Comparison of ENCODE assay signal across 20 cellular contexts in the genomic region with DNA sequence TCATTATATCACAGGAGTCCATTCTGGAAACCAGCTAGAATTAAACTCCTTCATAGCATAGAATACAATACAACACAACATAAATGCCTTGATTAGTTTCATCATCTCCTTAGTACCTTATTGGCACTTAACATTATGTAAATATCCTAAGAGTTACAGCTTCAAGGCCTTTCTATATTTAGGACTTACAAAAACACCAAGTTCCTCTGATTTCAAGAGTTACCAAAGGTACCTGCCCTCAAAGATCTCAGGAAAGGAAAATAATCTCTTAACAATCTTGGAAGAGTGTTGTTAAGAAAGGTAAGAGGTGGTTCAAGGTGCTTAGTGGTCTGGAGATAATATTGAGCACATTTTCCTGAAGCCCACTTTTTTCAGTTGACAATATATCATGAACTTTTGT.
DNase-seq lines count a peak whose midpoint lies in the region; ATAC-seq and TF ChIP-seq lines count a peak whose summit lies in the region.
"Had no signal": no experiment of that assay in that cellular context is flagged by ENCODE, and none has a peak within 500 bp of the region (broad histone marks: within the 10 kb centered on the region; RNA-seq: fewer than 3 reads in every experiment).

No MANE protein-coding gene starts in this region.

- DNase-seq in cardiac muscle cell (ENCODE audit: low read depth in 1 of 2, low spot score in 1 of 2) (no peak), right cardiac atrium (no peak), lower lobe of right lung (no peak), upper lobe of right lung (no peak), NOMO-1 treated with DMSO at 0.1 percent for 48 hours (lab: John Stamatoyannopoulos, UW; ENCODE audit: unreplicated experiment) (no peak), KBM-7 (no peak)
- DNase-seq: AML-193; CD4-positive, alpha-beta T cell; CD8-positive, alpha-beta T cell; DMS 273 treated with DMSO at 0.1 percent for 48 hours; DMS153; DMS79; DND-41; EL; GDM1 had no signal

- peaks cover 25% of the 10 kb centered on the region for H3K4me1 ChIP-seq in cardiac muscle cell (ENCODE audit: low read depth)
- no peaks in the 10 kb centered on the region for H3K4me1 ChIP-seq in right cardiac atrium (ENCODE audit: control insufficient read depth, insufficient read depth, low read length)
- H3K4me1 ChIP-seq in lower lobe of right lung = no peaks in the 10 kb centered on the region
- H3K4me1 ChIP-seq in upper lobe of right lung = no peaks in the 10 kb centered on the region
- H3K4me1 ChIP-seq: A549; BLaER1 treated with 17β-estradiol and CSF1 and Interleukin-3, amounts not matched to agents 10 nM and 100 nM had no signal

- H3K27ac ChIP-seq in cardiac muscle cell = peak overlapping the region; percentile 15
- no peak overlapping the region for H3K27ac ChIP-seq in right cardiac atrium (ENCODE audit: low read length)
- no peak overlapping the region for H3K27ac ChIP-seq in lower lobe of right lung
- H3K27ac ChIP-seq in upper lobe of right lung = no peak overlapping the region
- H3K27ac ChIP-seq: 22Rv1; A549; BLaER1 treated with 17β-estradiol and CSF1 and Interleukin-3, amounts not matched to agents 10 nM and 100 nM; C4-2B had no signal

- H3K27me3 ChIP-seq in cardiac muscle cell (no peaks in the 10 kb centered on the region), right cardiac atrium (ENCODE audit: control insufficient read depth, insufficient read depth) (no peaks in the 10 kb centered on the region), lower lobe of right lung (ENCODE audit: low read depth) (no peaks in the 10 kb centered on the region), upper lobe of right lung (peaks cover 6% of the 10 kb centered on the region)
- H3K27me3 ChIP-seq: BLaER1 treated with 17β-estradiol and CSF1 and Interleukin-3, amounts not matched to agents 10 nM and 100 nM had no signal

- intact Hi-C loops in right cardiac atrium (cut with DNase I) (no loop called here), lower lobe of right lung (cut with DNase I) (no loop called here), upper lobe of right lung (cut with DNase I) (no loop called here)

- in situ Hi-C loops in KBM-7 (cut with MboI; ENCODE audit: low pct_unique_long_range_greater_than_20kb, low sequenced_read_pairs) = no loop called here

- H3K4me3 ChIP-seq in cardiac muscle cell = no peak overlapping the region
- H3K4me3 ChIP-seq in right cardiac atrium (ENCODE audit: low read length) = no peak overlapping the region
- H3K4me3 ChIP-seq in lower lobe of right lung = no peak overlapping the region
- H3K4me3 ChIP-seq in upper lobe of right lung = no peak overlapping the region
- H3K4me3 ChIP-seq: A549; BLaER1 treated with 17β-estradiol and CSF1 and Interleukin-3, amounts not matched to agents 10 nM and 100 nM; GM12878 had no signal

- TF ChIP-seq CTCF in cardiac muscle cell (IDR thresholded peaks at IDR 0.05; ENCODE audit: low read depth, low read length) = no peak
- no peak for TF ChIP-seq CTCF in lower lobe of right lung (IDR thresholded peaks at IDR 0.05)
- TF ChIP-seq CTCF in upper lobe of right lung (IDR thresholded peaks at IDR 0.05) = no peak

- no peaks in the 10 kb centered on the region for H3K36me3 ChIP-seq in cardiac muscle cell
- no peaks in the 10 kb centered on the region for H3K36me3 ChIP-seq in lower lobe of right lung
- H3K36me3 ChIP-seq in upper lobe of right lung = no peaks in the 10 kb centered on the region
- H3K36me3 ChIP-seq: BLaER1 treated with 17β-estradiol and CSF1 and Interleukin-3, amounts not matched to agents 10 nM and 100 nM had no signal

- ATAC-seq in right cardiac atrium = no peak
- ATAC-seq in lower lobe of right lung = peak; percentile 58 to 70
- ATAC-seq in upper lobe of right lung = peak; percentile 51
- ATAC-seq: A549; CD8-positive, alpha-beta T cell; GM12878 had no signal

- H3K9me3 ChIP-seq in cardiac muscle cell (ENCODE audit: low read depth) (no peaks in the 10 kb centered on the region), right cardiac atrium (ENCODE audit: control insufficient read depth, low read length) (no peaks in the 10 kb centered on the region), lower lobe of right lung (no peaks in the 10 kb centered on the region), upper lobe of right lung (no peaks in the 10 kb centered on the region)
- H3K9me3 ChIP-seq: A549; BLaER1 treated with 17β-estradiol and CSF1 and Interleukin-3, amounts not matched to agents 10 nM and 100 nM had no signal

Comparison
In these comparisons a context has a peak if more than half of its experiments do, and no peak if none do; other contexts are left out.
1. ATAC-seq: peak in lower lobe of right lung (2 of 2) and upper lobe of right lung (single experiment); none in right cardiac atrium (0 of 2).